Comparison of ENCODE assay signal across 1 cellular context in the genomic region with DNA sequence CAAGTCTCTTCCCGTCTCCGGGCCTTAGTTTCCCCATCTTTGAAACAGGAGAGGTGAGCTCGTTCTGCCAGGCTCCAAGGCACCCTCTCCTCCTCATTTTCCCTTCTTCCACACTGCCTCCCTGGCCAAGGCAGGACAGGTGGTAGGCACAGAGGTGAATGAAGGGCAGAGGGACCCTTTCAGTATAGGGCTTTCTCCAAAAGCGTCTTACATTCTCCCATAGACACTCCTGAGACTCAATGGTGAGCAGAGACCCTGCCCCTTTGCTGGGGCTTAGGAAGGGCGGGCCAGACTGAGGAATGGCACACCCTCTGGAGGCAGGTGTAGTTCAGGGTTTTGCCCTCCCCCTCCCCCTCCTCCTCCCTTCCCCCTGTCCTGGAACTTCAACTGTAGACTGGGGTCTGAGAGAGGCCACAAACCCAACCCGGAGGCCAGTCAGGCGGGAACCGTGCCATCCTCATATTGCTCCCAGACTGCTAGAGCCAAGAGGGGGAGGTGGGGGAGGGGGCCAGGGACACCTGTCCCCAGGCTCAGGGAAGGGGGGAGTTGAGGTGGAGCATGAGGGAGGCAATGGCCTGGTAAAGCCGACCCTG.
TF ChIP-seq lines count a peak whose summit lies in the region.

No MANE protein-coding gene starts in this region.

TF ChIP-seq in GM12878, 131 proteins besides CTCF, POLR2A, EP300 and RAD21:
- TF ChIP-seq TCF3 (IDR thresholded peaks at IDR 0.05; ENCODE audit: borderline replicate concordance, insufficient read depth, low read depth, low read length): no peak
- TF ChIP-seq IRF4 (IDR thresholded peaks at IDR 0.05; ENCODE audit: low read depth, low read length): no peak
- no peak for TF ChIP-seq FOXK2 (IDR thresholded peaks at IDR 0.05)
- no peak for TF ChIP-seq NR2C2 (IDR thresholded peaks at IDR 0.05; ENCODE audit: borderline replicate concordance, control insufficient read depth, insufficient read length, low read depth)
- no peak for TF ChIP-seq MYB (IDR thresholded peaks at IDR 0.05; ENCODE audit: borderline replicate concordance, low read depth, low read length)
- no peak for TF ChIP-seq WRNIP1 (IDR thresholded peaks at IDR 0.05; ENCODE audit: borderline replicate concordance, low read depth, low read length)
- TF ChIP-seq, protein P1, sequence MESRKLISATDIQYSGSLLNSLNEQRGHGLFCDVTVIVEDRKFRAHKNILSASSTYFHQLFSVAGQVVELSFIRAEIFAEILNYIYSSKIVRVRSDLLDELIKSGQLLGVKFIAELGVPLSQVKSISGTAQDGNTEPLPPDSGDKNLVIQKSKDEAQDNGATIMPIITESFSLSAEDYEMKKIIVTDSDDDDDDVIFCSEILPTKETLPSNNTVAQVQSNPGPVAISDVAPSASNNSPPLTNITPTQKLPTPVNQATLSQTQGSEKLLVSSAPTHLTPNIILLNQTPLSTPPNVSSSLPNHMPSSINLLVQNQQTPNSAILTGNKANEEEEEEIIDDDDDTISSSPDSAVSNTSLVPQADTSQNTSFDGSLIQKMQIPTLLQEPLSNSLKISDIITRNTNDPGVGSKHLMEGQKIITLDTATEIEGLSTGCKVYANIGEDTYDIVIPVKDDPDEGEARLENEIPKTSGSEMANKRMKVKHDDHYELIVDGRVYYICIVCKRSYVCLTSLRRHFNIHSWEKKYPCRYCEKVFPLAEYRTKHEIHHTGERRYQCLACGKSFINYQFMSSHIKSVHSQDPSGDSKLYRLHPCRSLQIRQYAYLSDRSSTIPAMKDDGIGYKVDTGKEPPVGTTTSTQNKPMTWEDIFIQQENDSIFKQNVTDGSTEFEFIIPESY (IDR thresholded peaks at IDR 0.05): no peak
